18 cellular contexts compared by ENCODE assay signal in genomic region chr20:39939241-39939865, GRCh38.
DNase-seq lines count a peak whose midpoint lies in the region; ATAC-seq and TF ChIP-seq lines count a peak whose summit lies in the region.
"Had no signal": no experiment of that assay in that cellular context is flagged by ENCODE, and none has a peak within 500 bp of the region (broad histone marks: within the 10 kb centered on the region; RNA-seq: fewer than 3 reads in every experiment).

No MANE protein-coding gene starts in this region.

- H3K9ac ChIP-seq in smooth muscle cell (ENCODE audit: low read depth) = no peak overlapping the region

- WGBS in smooth muscle cell (ENCODE audit: low lambda C conversion rate) = 30% methylated on average over 2 of the region's 2 CpGs
- WGBS in upper lobe of left lung, 2 donors = 74 to 83% methylated on average over 2 of the region's 2 CpGs

- no peak for ATAC-seq in upper lobe of left lung (ENCODE audit: low FRiP score in 2 of 2)
- ATAC-seq: HepG2, K562 had no signal

- DNase-seq in AG20443 (ENCODE audit: low spot score) = peak; percentile 31
- DNase-seq in M059J (ENCODE audit: low read depth) = peak; percentile 37
- DNase-seq in brain microvascular endothelial cell = peak; percentile 33
- no peak for DNase-seq in smooth muscle cell (lab: John Stamatoyannopoulos, UW; ENCODE audit: unreplicated experiment)
- DNase-seq in upper lobe of left lung = no peak
- DNase-seq in LoVo (ENCODE audit: low spot score) = no peak
- no peak for DNase-seq in NCI-H187 (lab: John Stamatoyannopoulos, UW)
- DNase-seq: BE2C, DMS53, NCI-H1417, NCI-H1694 treated with DMSO at 0.1 percent for 48 hours, NCI-H446, NCI-H526, OCI-M1, Right ventricle myocardium superior had no signal

- TF ChIP-seq EP300 in upper lobe of left lung (IDR thresholded peaks at IDR 0.05) = no peak

- H3K4me3 ChIP-seq in brain microvascular endothelial cell (ENCODE audit: low read depth, low read length) (no peak overlapping the region), smooth muscle cell (no peak overlapping the region), upper lobe of left lung (no peak overlapping the region)
- H3K4me3 ChIP-seq: HAP-1, K562 had no signal

- no peaks in the 10 kb centered on the region for H3K36me3 ChIP-seq in brain microvascular endothelial cell (replicated peaks)
- no peaks in the 10 kb centered on the region for H3K36me3 ChIP-seq in smooth muscle cell (ENCODE audit: low read depth)
- no peaks in the 10 kb centered on the region for H3K36me3 ChIP-seq in upper lobe of left lung
- H3K36me3 ChIP-seq: BE2C, HAP-1 had no signal

- no peaks in the 10 kb centered on the region for H4K20me1 ChIP-seq in smooth muscle cell (ENCODE audit: low read depth)

- no peaks in the 10 kb centered on the region for H3K9me3 ChIP-seq in smooth muscle cell (replicated peaks; ENCODE audit: low read depth)
- no peaks in the 10 kb centered on the region for H3K9me3 ChIP-seq in upper lobe of left lung
- H3K9me3 ChIP-seq: BE2C, HAP-1 had no signal

- in situ Hi-C loops in brain microvascular endothelial cell (cut with HindIII; ENCODE audit: low pct_ligation_motif_present, low sequenced_read_pairs) = no loop called here

- no peaks in the 10 kb centered on the region for H3K79me2 ChIP-seq in smooth muscle cell (ENCODE audit: low read depth)

- H3F3A ChIP-seq in smooth muscle cell (ENCODE audit: low read depth) = no peaks in the 10 kb centered on the region

- H2AFZ ChIP-seq in smooth muscle cell (ENCODE audit: low read depth) = no peak overlapping the region

- peak overlapping the region; percentile 28 for H3K4me2 ChIP-seq in smooth muscle cell

- H3K27ac ChIP-seq in brain microvascular endothelial cell (no peak overlapping the region), smooth muscle cell (ENCODE audit: low read depth) (peak overlapping the region; percentile 17), upper lobe of left lung (no peak overlapping the region)

- H3K27me3 ChIP-seq in brain microvascular endothelial cell (replicated peaks) (no peaks in the 10 kb centered on the region), smooth muscle cell (ENCODE audit: low read depth) (no peaks in the 10 kb centered on the region), upper lobe of left lung (no peaks in the 10 kb centered on the region)
- H3K27me3 ChIP-seq: BE2C had no signal

- no peaks in the 10 kb centered on the region for H3K4me1 ChIP-seq in smooth muscle cell (ENCODE audit: low read depth)
- peaks cover 0 to 6% (median 1%) of the 10 kb centered on the region in 4 donors for H3K4me1 ChIP-seq in upper lobe of left lung
- H3K4me1 ChIP-seq: BE2C, HAP-1 had no signal

- TF ChIP-seq POLR2A in upper lobe of left lung (IDR thresholded peaks at IDR 0.05) = no peak

- TF ChIP-seq CTCF in brain microvascular endothelial cell (IDR thresholded peaks at IDR 0.05; ENCODE audit: low read depth, low read length, missing control alignments) (no peak), smooth muscle cell (IDR thresholded peaks at IDR 0.05; ENCODE audit: borderline replicate concordance, insufficient read depth, poor library complexity, severe bottlenecking) (no peak), upper lobe of left lung (IDR thresholded peaks at IDR 0.05) (no peak)

Comparison
In these comparisons a context has a peak if more than half of its experiments do, and no peak if none do; other contexts are left out.
1. DNase-seq: peak in AG20443 (single experiment), M059J (single experiment) and brain microvascular endothelial cell (single experiment); none in smooth muscle cell (single experiment), upper lobe of left lung (0 of 2), LoVo (single experiment) and NCI-H187 (0 of 2).